16 cellular contexts compared by ENCODE assay signal in genomic region chr5:9714187-9714586, GRCh38.
DNase-seq lines count a peak whose midpoint lies in the region; ATAC-seq and TF ChIP-seq lines count a peak whose summit lies in the region.
"Had no signal": no experiment of that assay in that cellular context is flagged by ENCODE, and none has a peak within 500 bp of the region (broad histone marks: within the 10 kb centered on the region; RNA-seq: fewer than 3 reads in every experiment).

No MANE protein-coding gene starts in this region.

- H3K79me2 ChIP-seq in fibroblast of lung (ENCODE audit: control insufficient read depth, insufficient read depth, low read length), result no peaks in the 10 kb centered on the region

- no peak overlapping the region for H2AFZ ChIP-seq in fibroblast of lung (ENCODE audit: low read length)

- H3K9ac ChIP-seq in HUES6 (ENCODE audit: low read length) (peak overlapping the region; percentile 6), fibroblast of lung (ENCODE audit: insufficient read depth, low read length) (no peak overlapping the region)

- H3K4me2 ChIP-seq in fibroblast of lung (ENCODE audit: extremely low read depth, insufficient read depth, low read length), result no peak overlapping the region
- H3K4me2 ChIP-seq: A549 had no signal

- no peak for TF ChIP-seq CTCF in fibroblast of lung (conservative IDR thresholded peaks at IDR 0.05 in 1 of 2, IDR thresholded peaks at IDR 0.05 in 1 of 2; ENCODE audit: low read depth in 1 of 2, low read length in 2 of 2)

- H3K4me3 ChIP-seq in HUES6 (ENCODE audit: low read depth, low read length) (no peak overlapping the region), fibroblast of lung (replicated peaks in 1 of 4; ENCODE audit: control extremely low read depth in 1 of 4, insufficient read depth in 1 of 4, low read depth in 3 of 4, low read length in 4 of 4) (no peak overlapping the region)
- H3K4me3 ChIP-seq: A549 had no signal

- H3K27ac ChIP-seq in HUES6 (ENCODE audit: low read depth, low read length) (no peak overlapping the region), fibroblast of lung (ENCODE audit: insufficient read depth, low read length) (peak overlapping the region; percentile 69)
- H3K27ac ChIP-seq: A549 had no signal

- H3K9me3 ChIP-seq in HUES6 (ENCODE audit: control insufficient read depth, insufficient read depth, low read depth, low read length) (0 out of 2 replicates have a peak, but pooled peaks cover 2% of the 10 kb centered on the region), fibroblast of lung (ENCODE audit: control insufficient read depth, insufficient read depth, low read depth, low read length) (no peaks in the 10 kb centered on the region)
- H3K9me3 ChIP-seq: A549, Caco-2 had no signal

- H3K27me3 ChIP-seq in HUES6 (ENCODE audit: control insufficient read depth, insufficient read depth, low read length) (no peaks in the 10 kb centered on the region), fibroblast of lung (ENCODE audit: control insufficient read depth, insufficient read depth, low read length) (no peaks in the 10 kb centered on the region)

- H3K4me1 ChIP-seq in HUES6 (ENCODE audit: control insufficient read depth, insufficient read depth, low read length) (no peaks in the 10 kb centered on the region), fibroblast of lung (ENCODE audit: control insufficient read depth, extremely low read depth, insufficient read depth, low read length) (peaks cover 30% of the 10 kb centered on the region)
- H3K4me1 ChIP-seq: A549 had no signal

- ATAC-seq in sciatic nerve (peak; percentile 64), HG02852 (IDR thresholded peaks at IDR 0.05; ENCODE audit: unreplicated experiment) (no peak), HG02623 (IDR thresholded peaks at IDR 0.05; ENCODE audit: unreplicated experiment) (no peak)
- ATAC-seq: A549 had no signal

- DNase-seq in EH (ENCODE audit: low read depth) (peak; percentile 51), fibroblast of lung (ENCODE audit: low read depth in 2 of 2) (peak in 1 of 2 donors; percentile 12), sciatic nerve (ENCODE audit: low spot score) (no peak), NCI-H345 treated with DMSO at 0.1 percent for 48 hours (lab: John Stamatoyannopoulos, UW; ENCODE audit: unreplicated experiment) (no peak)
- DNase-seq: AML-193; Caco-2; CD4-positive, CD25-positive, alpha-beta regulatory T cell; H7; KBM-7; NCI-H1436; NCI-H2029 treated with DMSO at 0.1 percent for 48 hours; NCI-H524 had no signal

- intact Hi-C loops in sciatic nerve (cut with DNase I), result no loop called here

- H4K20me1 ChIP-seq in fibroblast of lung (ENCODE audit: control insufficient read depth, extremely low read depth, insufficient read depth, low read length), result no peaks in the 10 kb centered on the region

- H3K36me3 ChIP-seq in HUES6 (ENCODE audit: control insufficient read depth, insufficient read depth, low read length) (no peaks in the 10 kb centered on the region), fibroblast of lung (ENCODE audit: control insufficient read depth, insufficient read depth, low read length) (no peaks in the 10 kb centered on the region)
